19 cellular contexts compared by ENCODE assay signal in genomic region chr14:76045773-76046172, GRCh38.
"Had no signal": no experiment of that assay in that cellular context is flagged by ENCODE, and none has a peak within 500 bp of the region (broad histone marks: within the 10 kb centered on the region; RNA-seq: fewer than 3 reads in every experiment).

No MANE protein-coding gene starts in this region.

- H3K9me3 Mint-ChIP-seq: endodermal cell; naive thymus-derived CD8-positive, alpha-beta T cell had no signal

- H3K4me3 ChIP-seq: coronary artery, mucosa of descending colon, pancreas, thoracic aorta, transverse colon had no signal

- DNase-seq: effector CD4-positive, alpha-beta T cell; endodermal cell; foreskin melanocyte; head of caudate nucleus; hypothalamus; kidney glomerular epithelial cell; mucosa of descending colon; naive thymus-derived CD8-positive, alpha-beta T cell; occipital lobe; pancreas; right cardiac atrium; small intestine; stimulated activated CD4-positive, alpha-beta T cell treated with anti-CD3 and anti-CD28 coated beads, Interleukin-12 subunit alpha, Interleukin-12 subunit beta, amount 100 ng/mL, for 4 hours; stimulated activated CD4-positive, alpha-beta T cell treated with anti-CD3 and anti-CD28 coated beads, Interleukin-2, amount 100 ng/mL, for 48 hours; stimulated activated naive CD8-positive, alpha-beta T cell treated with anti-CD3 and anti-CD28 coated beads, Interleukin-15, Interleukin-2, amounts not matched to agents 100 U/mL and 50 U/mL, for 24 hours; transverse colon had no signal

- H3K4me3 Mint-ChIP-seq: endodermal cell; naive thymus-derived CD8-positive, alpha-beta T cell had no signal

- H3K9me3 ChIP-seq: mucosa of descending colon, pancreas, thoracic aorta, transverse colon had no signal

- ATAC-seq: mucosa of descending colon; naive thymus-derived CD8-positive, alpha-beta T cell; pancreas; right cardiac atrium; stimulated activated naive CD8-positive, alpha-beta T cell treated with anti-CD3 and anti-CD28 coated beads, Interleukin-15, Interleukin-2, amounts not matched to agents 100 U/mL and 50 U/mL, for 24 hours had no signal

- H3K36me3 ChIP-seq: pancreas, thoracic aorta, transverse colon had no signal

- H3K27me3 ChIP-seq: pancreas, transverse colon had no signal

- H3K27ac Mint-ChIP-seq: endodermal cell, progenitor cell of endocrine pancreas had no signal

- H3K27me3 Mint-ChIP-seq: naive thymus-derived CD8-positive, alpha-beta T cell; progenitor cell of endocrine pancreas had no signal

- H3K4me1 ChIP-seq: pancreas, transverse colon had no signal

- H3K27ac ChIP-seq: coronary artery, pancreas, thoracic aorta, transverse colon had no signal
